In the genomic region with DNA sequence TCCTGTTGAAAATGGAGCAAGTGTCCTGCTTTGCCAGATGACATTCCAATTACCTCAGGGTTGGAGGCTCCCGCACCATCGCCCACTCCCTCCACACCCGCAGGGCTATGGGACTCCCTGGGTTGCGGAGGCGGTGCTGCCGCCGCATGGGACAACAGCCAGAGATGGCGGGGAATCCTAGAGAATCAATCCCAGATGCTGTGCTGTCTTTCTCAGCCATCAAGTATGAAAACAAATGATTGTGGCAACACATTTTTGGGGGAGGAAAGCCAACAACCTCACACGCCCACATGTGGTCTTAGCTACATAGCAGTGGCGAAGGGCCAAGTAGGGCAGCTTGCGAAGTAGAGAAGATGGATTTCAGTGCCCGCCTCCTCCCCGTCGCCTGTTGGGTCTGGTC, we compare ENCODE assay signal across 9 cellular contexts.
DNase-seq lines count a peak whose midpoint lies in the region; ATAC-seq and TF ChIP-seq lines count a peak whose summit lies in the region.
"Had no signal": no experiment of that assay in that cellular context is flagged by ENCODE, and none has a peak within 500 bp of the region (broad histone marks: within the 10 kb centered on the region; RNA-seq: fewer than 3 reads in every experiment).

No MANE protein-coding gene starts in this region.

- H3K27me3 ChIP-seq in HAP-1 (ENCODE audit: low read depth), result no peaks in the 10 kb centered on the region

- TF ChIP-seq CTCF in fibroblast of mammary gland (conservative IDR thresholded peaks at IDR 0.05; ENCODE audit: control insufficient read depth, insufficient read depth, low read depth, low read length), result no peak

- no peaks in the 10 kb centered on the region for H3K4me1 ChIP-seq in HAP-1

- no peak overlapping the region for H3K4me3 ChIP-seq in fibroblast of mammary gland (ENCODE audit: control insufficient read depth, low read depth, low read length)
- H3K4me3 ChIP-seq in HAP-1, result no peak overlapping the region

- in situ Hi-C loops in HAP-1 (cut with MboI; ENCODE audit: low sequenced_read_pairs), result no loop called here

- H3K36me3 ChIP-seq in HAP-1 (replicated peaks), result no peaks in the 10 kb centered on the region

- H3K9me3 ChIP-seq in HAP-1, result no peaks in the 10 kb centered on the region

- DNase-seq in NCI-H1694 treated with DMSO at 0.1 percent for 48 hours (lab: John Stamatoyannopoulos, UW), result peak; percentile 3
- DNase-seq in NCI-H1694 (lab: John Stamatoyannopoulos, UW), result no peak
- DNase-seq in SW480 (ENCODE audit: low spot score), result peak; percentile 18
- peak; percentile 99 for DNase-seq in fibroblast of mammary gland (ENCODE audit: low read depth)
- DNase-seq in stimulated activated CD8-positive, alpha-beta memory T cell treated with anti-CD3 and anti-CD28 coated beads, Interleukin-4, amount 100 ng/mL, for 48 hours, result peak; percentile 49
- no peak for DNase-seq in HAP-1 (ENCODE audit: low spot score in 2 of 2)
- DNase-seq: Karpas-422 had no signal

- ATAC-seq in GM21576 (IDR thresholded peaks at IDR 0.05; ENCODE audit: unreplicated experiment), result no peak
- ATAC-seq in GM19324 (IDR thresholded peaks at IDR 0.05; ENCODE audit: low FRiP score, unreplicated experiment), result no peak

Comparison
In these comparisons a context has a peak if more than half of its experiments do, and no peak if none do; other contexts are left out.
1. DNase-seq: peak in NCI-H1694 treated with DMSO at 0.1 percent for 48 hours (single experiment), SW480 (single experiment), fibroblast of mammary gland (single experiment) and stimulated activated CD8-positive, alpha-beta memory T cell treated with anti-CD3 and anti-CD28 coated beads, Interleukin-4, amount 100 ng/mL, for 48 hours (single experiment); none in NCI-H1694 (single experiment) and HAP-1 (0 of 2).